8 cellular contexts compared by ENCODE assay signal in genomic region chr17:58085039-58085715, GRCh38. TPM values are rescaled to one million over a fixed set of nuclear protein-coding genes. Genes with fewer than 3 reads are reported as not detected.
DNase-seq lines count a peak whose midpoint lies in the region; ATAC-seq and TF ChIP-seq lines count a peak whose summit lies in the region.

No MANE protein-coding gene starts in this region.

- 48 to 57% (median 53%) methylated on average over 8 of the region's 8 CpGs for WGBS in adrenal gland, 4 donors
- 55 to 60% methylated on average over 8 of the region's 8 CpGs for WGBS in thyroid gland, 2 donors

- H3K4me1 Mint-ChIP-seq in activated CD8-positive, alpha-beta memory T cell treated with anti-CD3 and anti-CD28 coated beads, Interleukin-2, amount 10 ng/mL, durations not matched to agents 7 days and 5 days: peaks cover 35% of the 10 kb centered on the region

- DNase-seq in activated CD8-positive, alpha-beta memory T cell treated with anti-CD3 and anti-CD28 coated beads, Interleukin-2, amount 10 ng/mL, durations not matched to agents 7 days and 5 days: peak; percentile 39
- no peak for DNase-seq in activated CD8-positive, alpha-beta memory T cell treated with anti-CD3 and anti-CD28 coated beads, Interleukin-2, amount 50 U/mL, for 4 hours
- DNase-seq in adrenal gland: peak in 5 of 7 donors; percentile 38 to 65 (median 59)
- DNase-seq in left lobe of liver (ENCODE audit: low spot score): peak; percentile 45
- peak; percentile 74 to 75 for DNase-seq in thyroid gland
- no peak for DNase-seq in ACHN

- TF ChIP-seq CTCF in adrenal gland (IDR thresholded peaks at IDR 0.05) (no peak), thyroid gland (IDR thresholded peaks at IDR 0.05) (peak in 1 of 6 experiments; percentile 0)

- in situ Hi-C loops in ACHN (cut with HindIII; ENCODE audit: low pct_ligation_motif_present, low pct_unique_long_range_greater_than_20kb, low sequenced_read_pairs): no loop called here

- peak overlapping the region; percentile 77 for H3K27ac Mint-ChIP-seq in activated CD8-positive, alpha-beta memory T cell treated with anti-CD3 and anti-CD28 coated beads, Interleukin-2, amount 10 ng/mL, durations not matched to agents 7 days and 5 days

- peaks cover 0 to 38% of the 10 kb centered on the region in 2 donors for H3K36me3 ChIP-seq in adrenal gland (replicated peaks in 1 of 2)
- peaks cover 23 to 27% of the 10 kb centered on the region in 2 donors for H3K36me3 ChIP-seq in thyroid gland

- H3K27ac ChIP-seq in adrenal gland (peak overlapping the region in 3 of 5 donors; percentile 88 to 99 (median 96)), thyroid gland (peak overlapping the region in 2 of 3 donors; percentile 94 to 96)

- H3K9me3 ChIP-seq in adrenal gland (replicated peaks in 1 of 3): no peaks in the 10 kb centered on the region
- no peaks in the 10 kb centered on the region for H3K9me3 ChIP-seq in thyroid gland

- no peaks in the 10 kb centered on the region for H3K9me3 Mint-ChIP-seq in activated CD8-positive, alpha-beta memory T cell treated with anti-CD3 and anti-CD28 coated beads, Interleukin-2, amount 10 ng/mL, durations not matched to agents 7 days and 5 days (ENCODE audit: low read depth)

- peaks cover 20 to 47% of the 10 kb centered on the region in 2 donors for H3K4me1 ChIP-seq in adrenal gland (replicated peaks in 1 of 2)
- peaks cover 39 to 43% of the 10 kb centered on the region in 2 donors for H3K4me1 ChIP-seq in thyroid gland

- intact Hi-C loops in adrenal gland (cut with DNase I) (no loop called here), thyroid gland (cut with DNase I) (no loop called here)

- CTCF ChIA-PET in activated CD8-positive, alpha-beta memory T cell treated with anti-CD3 and anti-CD28 coated beads, Interleukin-2, amount 10 ng/mL, durations not matched to agents 7 days and 5 days (lab: Charles Lee): interaction anchor here (2.9 kb wide), 1 partner anchor 86 kb away, joined by 8 read pairs; no protein-coding TSS in a partner anchor

- H3K27me3 Mint-ChIP-seq in activated CD8-positive, alpha-beta memory T cell treated with anti-CD3 and anti-CD28 coated beads, Interleukin-2, amount 10 ng/mL, durations not matched to agents 7 days and 5 days: peaks cover 2% of the 10 kb centered on the region

- ATAC-seq in activated CD8-positive, alpha-beta memory T cell treated with anti-CD3 and anti-CD28 coated beads, Interleukin-2, amount 10 ng/mL, durations not matched to agents 7 days and 5 days: no peak
- no peak for ATAC-seq in left lobe of liver
- no peak for ATAC-seq in HG03108 (IDR thresholded peaks at IDR 0.05; ENCODE audit: unreplicated experiment)
- no peak for ATAC-seq in GM18520 (IDR thresholded peaks at IDR 0.05; ENCODE audit: unreplicated experiment)

- H3K4me3 ChIP-seq in adrenal gland: peak overlapping the region in 2 of 4 donors; percentile 72 to 100
- H3K4me3 ChIP-seq in thyroid gland (replicated peaks in 1 of 3): peak overlapping the region in 1 of 3 donors; percentile 76

- no peaks in the 10 kb centered on the region for H3K27me3 ChIP-seq in adrenal gland
- no peaks in the 10 kb centered on the region for H3K27me3 ChIP-seq in thyroid gland

- TF ChIP-seq POLR2A in adrenal gland (IDR thresholded peaks at IDR 0.05): peak in 1 of 2 donors; percentile 15
- TF ChIP-seq POLR2A in thyroid gland (IDR thresholded peaks at IDR 0.05): no peak

- peaks cover 29% of the 10 kb centered on the region for H3K36me3 Mint-ChIP-seq in activated CD8-positive, alpha-beta memory T cell treated with anti-CD3 and anti-CD28 coated beads, Interleukin-2, amount 10 ng/mL, durations not matched to agents 7 days and 5 days

- peak overlapping the region; percentile 82 for H3K4me3 Mint-ChIP-seq in activated CD8-positive, alpha-beta memory T cell treated with anti-CD3 and anti-CD28 coated beads, Interleukin-2, amount 10 ng/mL, durations not matched to agents 7 days and 5 days

RNA-seq across cellular contexts. Expression of gene DYNLL2, which starts 2.0 kb away (rescaled TPM):
- total RNA-seq in activated CD8-positive, alpha-beta memory T cell treated with anti-CD3 and anti-CD28 coated beads, Interleukin-2, amount 10 ng/mL, durations not matched to agents 7 days and 5 days: 10 to 100 TPM; 23.7 to 31.0 TPM
- total RNA-seq in adrenal gland (100 to 1,000 TPM in 1 of 8 donors, 10 to 100 TPM in 7; 18.5 to 207 (median 37.3) TPM), left lobe of liver (24.4 TPM), thyroid gland (10 to 100 TPM; 35.6 to 51.0 (median 41.2) TPM)
- polyA plus RNA-seq in adrenal gland: 100 to 1,000 TPM in 1 of 3 donors, 10 to 100 TPM in 2; 19.8 to 194 (median 31.0) TPM

Comparison
In these comparisons a context has a peak if more than half of its experiments do, and no peak if none do; other contexts are left out.
1. DNase-seq: peak in activated CD8-positive, alpha-beta memory T cell treated with anti-CD3 and anti-CD28 coated beads, Interleukin-2, amount 10 ng/mL, durations not matched to agents 7 days and 5 days (single experiment), adrenal gland (5 of 7), left lobe of liver (single experiment) and thyroid gland (2 of 2); none in activated CD8-positive, alpha-beta memory T cell treated with anti-CD3 and anti-CD28 coated beads, Interleukin-2, amount 50 U/mL, for 4 hours (single experiment) and ACHN (single experiment).